Comparison of ENCODE assay signal across 8 cellular contexts in genomic region chr2:176817061-176817565, GRCh38.
DNase-seq lines count a peak whose midpoint lies in the region; ATAC-seq, FAIRE-seq and TF ChIP-seq lines count a peak whose summit lies in the region.
"Had no signal": no experiment of that assay in that cellular context is flagged by ENCODE, and none has a peak within 500 bp of the region (broad histone marks: within the 10 kb centered on the region; RNA-seq: fewer than 3 reads in every experiment).

No MANE protein-coding gene starts in this region.

- DNase-seq in D721Med (ENCODE audit: insufficient read length, low spot score) (no peak), HT-29 (ENCODE audit: low spot score) (peak; percentile 7), WERI-Rb-1 (peak; percentile 12), left kidney (ENCODE audit: low read depth, low spot score) (peak; percentile 57), HUDEP-2 (lab: John Stamatoyannopoulos, UW; ENCODE audit: unreplicated experiment in 76 of 76) (no peak), aorta (no peak), Right ventricle myocardium superior (no peak)
- DNase-seq: immature natural killer cell had no signal

- ATAC-seq in aorta (ENCODE audit: low FRiP score) (no peak), Right ventricle myocardium superior (ENCODE audit: poor library complexity) (no peak)

- TF ChIP-seq CTCF in D721Med (IDR thresholded peaks at IDR 0.05; ENCODE audit: insufficient read depth, missing control alignments) (peak; percentile 61), WERI-Rb-1 (IDR thresholded peaks at IDR 0.05; ENCODE audit: low read depth, low read length) (peak; percentile 52)

- H3K36me3 ChIP-seq in WERI-Rb-1 (no peaks in the 10 kb centered on the region), aorta (ENCODE audit: control insufficient read depth in 1 of 2, insufficient read depth in 2 of 2, low read length in 1 of 2) (no peaks in the 10 kb centered on the region)

- no peak overlapping the region for H3K4me3 ChIP-seq in WERI-Rb-1 (ENCODE audit: low read depth, low read length)
- no peak overlapping the region for H3K4me3 ChIP-seq in aorta (ENCODE audit: low read length in 2 of 2)

- no peaks in the 10 kb centered on the region for H3K9me3 ChIP-seq in WERI-Rb-1 (ENCODE audit: severe bottlenecking)
- H3K9me3 ChIP-seq in aorta (ENCODE audit: control insufficient read depth, low read length): no peaks in the 10 kb centered on the region

- intact Hi-C loops in aorta (cut with DNase I) (no loop called here), Right ventricle myocardium superior (cut with DNase I) (loop anchor here (10.0 kb wide), 1 partner anchor 692 kb away; the partner anchor contains the start of genes HOXD8 and HOXD9)

- H3K27ac ChIP-seq in WERI-Rb-1: no peak overlapping the region
- no peak overlapping the region for H3K27ac ChIP-seq in aorta (ENCODE audit: low read depth in 1 of 2, low read length in 2 of 2)

- 70 to 71% methylated on average over 7 of the region's 7 CpGs for WGBS in aorta, 2 donors

- no peak for FAIRE-seq in D721Med (lab: Jason Lieb, UNC)

- H3K4me1 ChIP-seq in aorta (ENCODE audit: control insufficient read depth in 1 of 2, insufficient read depth in 2 of 2, low read length in 2 of 2): peaks cover 0 to 6% of the 10 kb centered on the region in 2 donors

- H3K27me3 ChIP-seq in WERI-Rb-1 (ENCODE audit: insufficient read depth, low read depth, severe bottlenecking) (no peaks in the 10 kb centered on the region), aorta (ENCODE audit: control insufficient read depth in 1 of 2, insufficient read depth in 2 of 2, low read length in 1 of 2) (no peaks in the 10 kb centered on the region)

Comparison
In these comparisons a context has a peak if more than half of its experiments do, and no peak if none do; other contexts are left out.
1. DNase-seq: peak in HT-29 (single experiment), WERI-Rb-1 (single experiment) and left kidney (single experiment); none in D721Med (single experiment), HUDEP-2 (0 of 76), aorta (0 of 2) and Right ventricle myocardium superior (single experiment).